ENCODE assay signal across 1 cellular context in genomic region chr22:37122598-37123180, GRCh38.
TF ChIP-seq lines count a peak whose summit lies in the region.

No MANE protein-coding gene starts in this region.

TF ChIP-seq in GM23338, 12 proteins besides CTCF, POLR2A, EP300 and RAD21 (continued from another document):
- TF ChIP-seq REST (IDR thresholded peaks at IDR 0.05; ENCODE audit: unreplicated experiment), result no peak
- TF ChIP-seq POLR2AphosphoS5 (IDR thresholded peaks at IDR 0.05; ENCODE audit: low read depth), result no peak
- TF ChIP-seq JUNB (IDR thresholded peaks at IDR 0.05; ENCODE audit: unreplicated experiment), result no peak
